Comparison of ENCODE assay signal across 8 cellular contexts in genomic region chr17:75589017-75589918, GRCh38. TPM values are rescaled to one million over a fixed set of nuclear protein-coding genes. Genes with fewer than 3 reads are reported as not detected.
DNase-seq lines count a peak whose midpoint lies in the region; ATAC-seq and TF ChIP-seq lines count a peak whose summit lies in the region.

No MANE protein-coding gene starts in this region.

- no peaks in the 10 kb centered on the region for H3K36me3 Mint-ChIP-seq in activated CD4-positive, alpha-beta T cell treated with anti-CD3 and anti-CD28 coated beads, Interleukin-2, amount 10 ng/mL, durations not matched to agents 7 days and 5 days (ENCODE audit: low read depth)

- DNase-seq in AG04449 (ENCODE audit: low read depth, low spot score), result no peak
- peak; percentile 85 for DNase-seq in NCI-H510A treated with DMSO at 0.1 percent for 48 hours (lab: John Stamatoyannopoulos, UW)
- peak; percentile 96 for DNase-seq in activated CD4-positive, alpha-beta T cell treated with anti-CD3 and anti-CD28 coated beads, Interleukin-2, amount 10 ng/mL, durations not matched to agents 7 days and 5 days
- DNase-seq in coronary artery (ENCODE audit: low spot score), result peak; percentile 91
- DNase-seq in left colon, result peak; percentile 93 to 99
- peak; percentile 94 to 99 for DNase-seq in stimulated activated CD4-positive, alpha-beta T cell treated with anti-CD3 and anti-CD28 coated beads, Interleukin-1b, Interleukin-23, amount 100 ng/mL, for 1 hour (ENCODE audit: low read depth in 2 of 2)

- POLR2A ChIA-PET in AG04449 (lab: Yijun Ruan, JAX), result no interaction called here
- POLR2A ChIA-PET in activated CD4-positive, alpha-beta T cell treated with anti-CD3 and anti-CD28 coated beads, Interleukin-2, amount 10 ng/mL, durations not matched to agents 7 days and 5 days (lab: Charles Lee), result no interaction called here

- no peaks in the 10 kb centered on the region for H3K9me3 Mint-ChIP-seq in activated CD4-positive, alpha-beta T cell treated with anti-CD3 and anti-CD28 coated beads, Interleukin-2, amount 10 ng/mL, durations not matched to agents 7 days and 5 days

- H3K4me3 ChIP-seq in AG04449 (ENCODE audit: low read depth, low read length), result peak overlapping the region; percentile 59
- H3K4me3 ChIP-seq in coronary artery, result peak overlapping the region; percentile 74

- peak; percentile 45 for TF ChIP-seq CTCF in AG04449 (IDR thresholded peaks at IDR 0.05; ENCODE audit: insufficient read depth, low read length, missing control alignments)
- peak; percentile 81 for TF ChIP-seq CTCF in coronary artery (IDR thresholded peaks at IDR 0.05)

- peak overlapping the region; percentile 90 to 94 for H3K27ac ChIP-seq in coronary artery

- CTCF ChIA-PET in AG04449 (lab: Yijun Ruan, JAX), result interaction anchor here (0.7 to 6.9 kb wide), 15 partner anchors 8 to 165 kb away, joined by 3 to 56 read pairs (median 5); partner anchors contain the start of gene SMIM5
- CTCF ChIA-PET in activated CD4-positive, alpha-beta T cell treated with anti-CD3 and anti-CD28 coated beads, Interleukin-2, amount 10 ng/mL, durations not matched to agents 7 days and 5 days (lab: Charles Lee), result interaction anchor here (0.9 to 2.3 kb wide), 7 partner anchors 10 to 266 kb away, joined by 3 to 11 read pairs (median 4); partner anchors contain the start of gene WBP2

- H3K4me3 Mint-ChIP-seq in activated CD4-positive, alpha-beta T cell treated with anti-CD3 and anti-CD28 coated beads, Interleukin-2, amount 10 ng/mL, durations not matched to agents 7 days and 5 days, result peak overlapping the region; percentile 68

- H3K4me1 Mint-ChIP-seq in activated CD4-positive, alpha-beta T cell treated with anti-CD3 and anti-CD28 coated beads, Interleukin-2, amount 10 ng/mL, durations not matched to agents 7 days and 5 days, result peaks cover 10% of the 10 kb centered on the region

- intact Hi-C loops in left colon (cut with DNase I, micrococcal nuclease), result loop anchor here in 1 of 2 donors (5.0 kb wide), 1 partner anchor 162 kb away; no protein-coding TSS in a partner anchor

- ATAC-seq in GM18909 (IDR thresholded peaks at IDR 0.05; ENCODE audit: poor library complexity, unreplicated experiment) (peak; percentile 82), HG03442 (IDR thresholded peaks at IDR 0.05; ENCODE audit: unreplicated experiment) (peak; percentile 66), left colon (peak; percentile 84)

- H3K27me3 Mint-ChIP-seq in activated CD4-positive, alpha-beta T cell treated with anti-CD3 and anti-CD28 coated beads, Interleukin-2, amount 10 ng/mL, durations not matched to agents 7 days and 5 days, result peaks cover 24% of the 10 kb centered on the region

- peak overlapping the region; percentile 86 for H3K27ac Mint-ChIP-seq in activated CD4-positive, alpha-beta T cell treated with anti-CD3 and anti-CD28 coated beads, Interleukin-2, amount 10 ng/mL, durations not matched to agents 7 days and 5 days

RNA-seq across cellular contexts. Expression of gene MYO15B, which starts 1.7 kb away (rescaled TPM):
- 10 to 100 TPM; 11.0 to 13.4 TPM for total RNA-seq in activated CD4-positive, alpha-beta T cell treated with anti-CD3 and anti-CD28 coated beads, Interleukin-2, amount 10 ng/mL, durations not matched to agents 7 days and 5 days
- 100 to 1,000 TPM; 575 to 676 TPM for total RNA-seq in left colon

RNA-seq across cellular contexts. Expression of gene SMIM5, which starts 44.0 kb away (rescaled TPM):
- under 1 TPM; 0.10 to 0.12 TPM for total RNA-seq in activated CD4-positive, alpha-beta T cell treated with anti-CD3 and anti-CD28 coated beads, Interleukin-2, amount 10 ng/mL, durations not matched to agents 7 days and 5 days
- 10 to 100 TPM; 15.4 to 28.3 TPM for total RNA-seq in left colon

Comparison
In these comparisons a context has a peak if more than half of its experiments do, and no peak if none do; other contexts are left out.
1. RNA of gene MYO15B, which starts 1.7 kb away (total RNA-seq): 575 to 676 TPM in left colon; 11.0 to 13.4 TPM in activated CD4-positive, alpha-beta T cell treated with anti-CD3 and anti-CD28 coated beads, Interleukin-2, amount 10 ng/mL, durations not matched to agents 7 days and 5 days; every median in the first group is over 10 times any median in the second.
2. RNA of gene SMIM5, which starts 44.0 kb away (total RNA-seq): 15.4 to 28.3 TPM in left colon; 0.10 to 0.12 TPM in activated CD4-positive, alpha-beta T cell treated with anti-CD3 and anti-CD28 coated beads, Interleukin-2, amount 10 ng/mL, durations not matched to agents 7 days and 5 days; every median in the first group is over 10 times any median in the second.
3. Peak in every context shown above with its lines, with median percentiles within 50 percentile points of each other: ATAC-seq.